Comparison of ENCODE assay signal across 9 cellular contexts in genomic region chr12:47223848-47224213, GRCh38.
DNase-seq lines count a peak whose midpoint lies in the region; ATAC-seq and TF ChIP-seq lines count a peak whose summit lies in the region.
"Had no signal": no experiment of that assay in that cellular context is flagged by ENCODE, and none has a peak within 500 bp of the region (broad histone marks: within the 10 kb centered on the region; RNA-seq: fewer than 3 reads in every experiment).

No MANE protein-coding gene starts in this region.

- no peak for TF ChIP-seq CTCF in Peyer's patch (IDR thresholded peaks at IDR 0.05)
- no peak for TF ChIP-seq CTCF in fibroblast of the aortic adventitia (IDR thresholded peaks at IDR 0.05; ENCODE audit: insufficient read depth, low read length)
- no peak for TF ChIP-seq CTCF in ovary (IDR thresholded peaks at IDR 0.05)
- TF ChIP-seq CTCF in GM20000 (IDR thresholded peaks at IDR 0.05; ENCODE audit: extremely low read depth, missing control alignments) = no peak

- H3K27me3 ChIP-seq in Peyer's patch = no peaks in the 10 kb centered on the region
- H3K27me3 ChIP-seq in ovary = no peaks in the 10 kb centered on the region

- intact Hi-C loops in ovary (cut with DNase I) = loop anchor here in 2 of 4 donors (10.0 kb wide), 1 partner anchor 139 kb away; no protein-coding TSS in a partner anchor

- TF ChIP-seq POLR2A in Peyer's patch (IDR thresholded peaks at IDR 0.05) (no peak), ovary (IDR thresholded peaks at IDR 0.05) (no peak)

- H3K4me1 ChIP-seq in Peyer's patch (peaks cover 0 to 19% (median 6%) of the 10 kb centered on the region in 4 donors), ovary (ENCODE audit: insufficient read depth) (peaks cover 11% of the 10 kb centered on the region)

- DNase-seq in Peyer's patch = peak in 1 of 3 donors; percentile 71
- peak; percentile 33 for DNase-seq in fibroblast of the aortic adventitia (ENCODE audit: low read depth)
- DNase-seq in ovary = peak; percentile 56 to 73 (median 64)
- DNase-seq in iPS-NIHi7 (ENCODE audit: extremely low spot score) = no peak
- DNase-seq in NCI-H1694 treated with DMSO at 0.1 percent for 48 hours (lab: John Stamatoyannopoulos, UW) = no peak
- DNase-seq in GM20000 (ENCODE audit: low spot score) = no peak
- DNase-seq in NOMO-1 (lab: John Stamatoyannopoulos, UW; ENCODE audit: unreplicated experiment in 2 of 2) = no peak
- DNase-seq: NCI-H1417 had no signal

- WGBS in ovary, 3 donors = 3 to 14% (median 11%) methylated on average over 4 of the region's 4 CpGs

- no peaks in the 10 kb centered on the region for H3K9me3 ChIP-seq in Peyer's patch
- no peaks in the 10 kb centered on the region for H3K9me3 ChIP-seq in ovary

- H3K27ac ChIP-seq in Peyer's patch = peak overlapping the region; percentile 26 to 67 (median 40)
- H3K27ac ChIP-seq in ovary = peak overlapping the region; percentile 69 to 89

- H3K36me3 ChIP-seq in Peyer's patch = no peaks in the 10 kb centered on the region
- no peaks in the 10 kb centered on the region for H3K36me3 ChIP-seq in ovary

- no peak for TF ChIP-seq EP300 in ovary (IDR thresholded peaks at IDR 0.05)

- peak; percentile 27 for ATAC-seq in GM18502 (IDR thresholded peaks at IDR 0.05; ENCODE audit: poor library complexity, unreplicated experiment)

- H3K4me3 ChIP-seq in Peyer's patch (peak overlapping the region in 1 of 4 donors; percentile 7), fibroblast of the aortic adventitia (ENCODE audit: low read depth, low read length) (no peak overlapping the region), ovary (no peak overlapping the region)

Comparison
In these comparisons a context has a peak if more than half of its experiments do, and no peak if none do; other contexts are left out.
1. DNase-seq: peak in fibroblast of the aortic adventitia (single experiment) and ovary (5 of 5); none in iPS-NIHi7 (single experiment), NCI-H1694 treated with DMSO at 0.1 percent for 48 hours (single experiment), GM20000 (single experiment) and NOMO-1 (0 of 2).